ENCODE assay signal across 8 cellular contexts in genomic region chrX:129980043-129980442, GRCh38. TPM values are rescaled to one million over a fixed set of nuclear protein-coding genes. Genes with fewer than 3 reads are reported as not detected.
DNase-seq lines count a peak whose midpoint lies in the region; ATAC-seq and TF ChIP-seq lines count a peak whose summit lies in the region.

No MANE protein-coding gene starts in this region.

- H3K4me3 ChIP-seq in neutrophil (ENCODE audit: low read depth in 1 of 2, low read length in 1 of 2), result no peak overlapping the region

- H3K27ac ChIP-seq in neutrophil, result peak overlapping the region; percentile 27

- H3K9me3 ChIP-seq in neutrophil, result no peaks in the 10 kb centered on the region

- H3K27me3 ChIP-seq in neutrophil, result peaks cover 10% of the 10 kb centered on the region

- DNase-seq in CD1c-positive myeloid dendritic cell (ENCODE audit: extremely low spot score), result peak; percentile 33
- DNase-seq in NCI-H69 (lab: John Stamatoyannopoulos, UW), result peak; percentile 7
- peak; percentile 58 for DNase-seq in ecto neural progenitor cell (ENCODE audit: low spot score)
- no peak for DNase-seq in dermis blood vessel endothelial cell

- peaks cover 18 to 29% of the 10 kb centered on the region in 2 experiments for H3K4me1 ChIP-seq in neutrophil (ENCODE audit: control insufficient read depth in 1 of 2, insufficient read depth in 1 of 2, low read depth in 1 of 2, low read length in 1 of 2)

- H3K36me3 ChIP-seq in neutrophil, result no peaks in the 10 kb centered on the region

- TF ChIP-seq CTCF in neutrophil (IDR thresholded peaks at IDR 0.05), result no peak

- ATAC-seq in GM19455 (IDR thresholded peaks at IDR 0.05; ENCODE audit: unreplicated experiment) (no peak), HG02798 (IDR thresholded peaks at IDR 0.05; ENCODE audit: poor library complexity, unreplicated experiment) (no peak), HG03135 (IDR thresholded peaks at IDR 0.05; ENCODE audit: unreplicated experiment) (no peak)

RNA-seq across cellular contexts. Expression of gene BCORL1, which starts 2.4 kb away (rescaled TPM):
- 3.4 and 7.1 TPM in 2 replicates for total RNA-seq in dermis blood vessel endothelial cell
